16 cellular contexts compared by ENCODE assay signal in genomic region chr10:60541461-60541860, GRCh38.
DNase-seq lines count a peak whose midpoint lies in the region; ATAC-seq, FAIRE-seq and TF ChIP-seq lines count a peak whose summit lies in the region.
"Had no signal": no experiment of that assay in that cellular context is flagged by ENCODE, and none has a peak within 500 bp of the region (broad histone marks: within the 10 kb centered on the region; RNA-seq: fewer than 3 reads in every experiment).

No MANE protein-coding gene starts in this region.

- H4K20me1 ChIP-seq in astrocyte (ENCODE audit: insufficient read depth, low read length), result no peaks in the 10 kb centered on the region
- no peaks in the 10 kb centered on the region for H4K20me1 ChIP-seq in Karpas-422 (ENCODE audit: insufficient read depth, low read depth, low read length)

- H3K36me3 ChIP-seq in astrocyte (ENCODE audit: insufficient read depth, low read length) (no peaks in the 10 kb centered on the region), Karpas-422 (ENCODE audit: insufficient read depth, low read length) (no peaks in the 10 kb centered on the region)
- H3K36me3 ChIP-seq: BE2C had no signal

- 21% methylated on average over 3 of the region's 3 CpGs for WGBS in right cardiac atrium

- ATAC-seq in right cardiac atrium, result peak in 1 of 2 donors; percentile 60
- ATAC-seq: CD8-positive, alpha-beta T cell had no signal

- H3K4me3 Mint-ChIP-seq in astrocyte (ENCODE audit: unreplicated experiment), result no peak overlapping the region
- H3K4me3 Mint-ChIP-seq: CD8-positive, alpha-beta T cell had no signal

- peak overlapping the region; percentile 18 for H3K4me2 ChIP-seq in astrocyte (ENCODE audit: low read length)
- no peak overlapping the region for H3K4me2 ChIP-seq in Karpas-422 (ENCODE audit: low read depth, low read length, poor library complexity, severe bottlenecking)

- H3K27ac Mint-ChIP-seq in astrocyte (ENCODE audit: unreplicated experiment), result no peak overlapping the region
- H3K27ac Mint-ChIP-seq: CD8-positive, alpha-beta T cell had no signal

- no peaks in the 10 kb centered on the region for H3K27me3 ChIP-seq in astrocyte (ENCODE audit: insufficient read depth, low read length)
- H3K27me3 ChIP-seq in right cardiac atrium (ENCODE audit: control insufficient read depth, insufficient read depth), result no peaks in the 10 kb centered on the region
- H3K27me3 ChIP-seq in Karpas-422 (ENCODE audit: low read length), result no peaks in the 10 kb centered on the region
- H3K27me3 ChIP-seq: BE2C had no signal

- H3K9me3 ChIP-seq in astrocyte (ENCODE audit: insufficient read depth, low read depth, low read length) (no peaks in the 10 kb centered on the region), right cardiac atrium (ENCODE audit: control insufficient read depth, low read length) (no peaks in the 10 kb centered on the region), Karpas-422 (ENCODE audit: low read length) (no peaks in the 10 kb centered on the region)
- H3K9me3 ChIP-seq: BE2C had no signal

- FAIRE-seq in H54 (lab: Jason Lieb, UNC), result peak; percentile 68
- FAIRE-seq in astrocyte (lab: Jason Lieb, UNC), result no peak

- no peaks in the 10 kb centered on the region for H3K36me3 Mint-ChIP-seq in astrocyte (ENCODE audit: low read depth, unreplicated experiment)
- H3K36me3 Mint-ChIP-seq: CD8-positive, alpha-beta T cell had no signal

- H3K4me1 ChIP-seq in astrocyte (ENCODE audit: insufficient read depth, low read length) (peaks cover 22% of the 10 kb centered on the region), right cardiac atrium (ENCODE audit: control insufficient read depth, insufficient read depth, low read length) (no peaks in the 10 kb centered on the region), Karpas-422 (ENCODE audit: low read length) (no peaks in the 10 kb centered on the region)
- H3K4me1 ChIP-seq: BE2C had no signal

- H3K27ac ChIP-seq in astrocyte (ENCODE audit: low read depth, low read length) (no peak overlapping the region), right cardiac atrium (ENCODE audit: low read length) (no peak overlapping the region), temporal lobe (ENCODE audit: low read depth, low read length) (peak overlapping the region; percentile 45), Karpas-422 (ENCODE audit: low read length) (no peak overlapping the region)

- H2AFZ ChIP-seq in astrocyte (ENCODE audit: low read depth, low read length) (no peak overlapping the region), Karpas-422 (ENCODE audit: low read length) (no peak overlapping the region)

- no peak overlapping the region for H3K4me3 ChIP-seq in astrocyte (ENCODE audit: insufficient read depth, low read depth, low read length)
- peak overlapping the region; percentile 25 for H3K4me3 ChIP-seq in right cardiac atrium (ENCODE audit: low read length)
- no peak overlapping the region for H3K4me3 ChIP-seq in Karpas-422 (ENCODE audit: low read length)

- H3K9me3 Mint-ChIP-seq in astrocyte (ENCODE audit: unreplicated experiment), result peaks cover 2% of the 10 kb centered on the region
- H3K9me3 Mint-ChIP-seq: CD8-positive, alpha-beta T cell had no signal

- no peaks in the 10 kb centered on the region for H3K9me2 ChIP-seq in Karpas-422 (replicated peaks; ENCODE audit: insufficient read depth, low read length)

- peaks cover 25% of the 10 kb centered on the region for H3K4me1 Mint-ChIP-seq in astrocyte (ENCODE audit: low read depth, unreplicated experiment)

- DNase-seq in H54 (ENCODE audit: insufficient read length, low spot score) (no peak), astrocyte (ENCODE audit: low read depth) (no peak), right cardiac atrium (no peak), erythroblast (lab: John Stamatoyannopoulos, UW) (no peak), Karpas-422 (no peak), kidney glomerular epithelial cell (lab: John Stamatoyannopoulos, UW) (no peak)
- DNase-seq: BE2C; CD8-positive, alpha-beta T cell; DMS79; KBM-7; NCI-H1092; NCI-H146; NCI-H345; NCI-H526 treated with DMSO at 0.1 percent for 48 hours; OCI-M1 had no signal

- TF ChIP-seq CTCF in astrocyte (IDR thresholded peaks at IDR 0.05; ENCODE audit: insufficient read depth, low read depth, low read length), result no peak

- no peak overlapping the region for H3K9ac ChIP-seq in astrocyte (ENCODE audit: low read length)
- H3K9ac ChIP-seq in Karpas-422 (ENCODE audit: low read length), result no peak overlapping the region

- TF ChIP-seq POLR2A in H54 (IDR thresholded peaks at IDR 0.05; ENCODE audit: low read depth, low read length) (no peak), erythroblast (IDR thresholded peaks at IDR 0.05; ENCODE audit: low read length) (no peak)

- H3K27me3 Mint-ChIP-seq in astrocyte (ENCODE audit: low read depth, unreplicated experiment), result no peaks in the 10 kb centered on the region

- H3K79me2 ChIP-seq in astrocyte (ENCODE audit: insufficient read depth, low read length), result no peaks in the 10 kb centered on the region
- no peaks in the 10 kb centered on the region for H3K79me2 ChIP-seq in Karpas-422 (ENCODE audit: low read length)

- intact Hi-C loops in right cardiac atrium (cut with DNase I), result no loop called here
